9 cellular contexts compared by ENCODE assay signal in the genomic region with DNA sequence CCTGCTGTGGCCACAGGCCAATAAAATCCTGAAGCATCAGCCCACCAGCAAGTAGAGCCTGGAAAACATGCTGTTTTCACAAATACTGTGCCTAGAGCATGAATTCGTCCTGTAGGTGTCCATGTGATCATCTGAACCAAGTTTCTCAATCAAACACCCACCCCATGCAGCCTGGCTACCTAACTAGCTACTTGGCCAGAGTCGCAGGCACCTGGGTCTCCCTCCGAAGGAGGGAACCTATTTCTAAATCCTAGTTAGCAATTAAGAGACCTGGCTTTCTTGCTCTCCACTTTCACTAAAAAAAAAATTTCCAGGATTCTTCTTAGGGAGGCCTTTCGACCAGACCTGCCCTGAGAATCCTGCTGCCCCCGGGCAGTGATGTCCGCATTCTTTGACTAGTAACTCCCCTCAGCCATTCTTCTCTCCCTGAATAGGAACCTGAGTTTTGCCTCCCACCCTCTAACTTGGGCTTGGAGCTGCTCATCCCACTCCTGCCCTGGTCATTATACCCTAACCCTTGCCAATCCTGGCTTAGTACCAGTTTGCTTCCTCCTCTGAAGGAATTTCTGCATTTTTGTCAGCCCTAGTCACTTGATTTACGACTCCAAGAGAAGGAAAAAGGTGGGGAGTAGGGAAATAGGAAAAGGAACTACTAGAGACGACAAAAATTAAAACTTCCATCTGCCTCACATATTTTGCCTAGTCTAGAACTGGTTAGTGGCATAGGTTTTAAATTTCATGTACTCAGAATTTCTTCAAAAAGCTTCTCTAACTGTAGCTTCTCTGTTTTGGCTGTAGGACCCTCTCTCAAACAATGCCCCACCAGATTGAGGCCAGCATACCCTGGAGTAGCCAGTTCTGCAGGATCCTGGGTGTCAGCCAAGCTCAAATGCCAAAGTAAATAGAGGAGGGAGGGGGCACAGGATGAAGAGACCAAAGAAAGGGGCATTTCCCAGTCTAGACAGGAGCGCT. TPM values are rescaled to one million over a fixed set of nuclear protein-coding genes. Genes with fewer than 3 reads are reported as not detected.
DNase-seq lines count a peak whose midpoint lies in the region; FAIRE-seq and TF ChIP-seq lines count a peak whose summit lies in the region.
"Had no signal": no experiment of that assay in that cellular context is flagged by ENCODE, and none has a peak within 500 bp of the region (broad histone marks: within the 10 kb centered on the region; RNA-seq: fewer than 3 reads in every experiment).

No MANE protein-coding gene starts in this region.

- DNase-seq in GM12892 (ENCODE audit: insufficient read length): no peak
- peak; percentile 25 for DNase-seq in NT2/D1 (ENCODE audit: low read depth, low spot score)
- DNase-seq in foreskin melanocyte: peak; percentile 11
- DNase-seq in retinal pigment epithelial cell (ENCODE audit: low read depth): peak; percentile 30
- no peak for DNase-seq in GOT3 (lab: John Stamatoyannopoulos, UW)
- no peak for DNase-seq in activated effector memory CD4-positive, alpha-beta T cell treated with anti-CD3 and anti-CD28 coated beads, Interleukin-2, amount 50 U/mL, for 16 hours
- no peak for DNase-seq in GM23248
- DNase-seq in Kasumi-1 (lab: John Stamatoyannopoulos, UW): no peak
- DNase-seq: activated naive CD8-positive, alpha-beta T cell treated with anti-CD3 and anti-CD28 coated beads, Interleukin-2, amount 10 ng/mL, durations not matched to agents 7 days and 5 days had no signal

- H3K4me1 ChIP-seq in NT2/D1 (ENCODE audit: insufficient read depth, insufficient read length) (no peaks in the 10 kb centered on the region), GM23248 (ENCODE audit: insufficient read depth) (peaks cover 24% of the 10 kb centered on the region)

- H3K36me3 ChIP-seq in NT2/D1 (ENCODE audit: insufficient read depth, insufficient read length, low read length): no peaks in the 10 kb centered on the region
- H3K36me3 ChIP-seq in GM23248 (ENCODE audit: low read depth): no peaks in the 10 kb centered on the region

- no peak overlapping the region for H3K27ac ChIP-seq in GM23248

- H3K4me2 ChIP-seq in GM23248 (ENCODE audit: unreplicated experiment): no peak overlapping the region

- H4K20me1 ChIP-seq in GM23248 (ENCODE audit: insufficient read depth): no peaks in the 10 kb centered on the region

- H3K9me3 ChIP-seq in NT2/D1 (ENCODE audit: insufficient read depth, low read length): no peaks in the 10 kb centered on the region
- no peaks in the 10 kb centered on the region for H3K9me3 ChIP-seq in GM23248 (ENCODE audit: low read depth)

- 89 to 91% methylated on average over 9 of the region's 9 CpGs for WGBS in GM23248 (ENCODE audit: low coverage in 1 of 2, low lambda C conversion rate in 2 of 2, missing lambda C conversion rate in 2 of 2), 2 experiments

- H3K4me3 ChIP-seq in NT2/D1 (ENCODE audit: insufficient read length, low read depth) (no peak overlapping the region), retinal pigment epithelial cell (ENCODE audit: low read length) (no peak overlapping the region), GM23248 (no peak overlapping the region)

- H3K79me2 ChIP-seq in GM23248 (ENCODE audit: insufficient read depth): no peaks in the 10 kb centered on the region

- H2AFZ ChIP-seq in GM23248: no peak overlapping the region

- no peak for TF ChIP-seq POLR2A in GM12892 (IDR thresholded peaks at IDR 0.05; ENCODE audit: low read depth, low read length)

- FAIRE-seq in GM12892 (lab: Jason Lieb, UNC): peak; percentile 46

- no peak for TF ChIP-seq CTCF in retinal pigment epithelial cell (conservative IDR thresholded peaks at IDR 0.05; ENCODE audit: low read depth, low read length)

- no peak overlapping the region for H3K9ac ChIP-seq in NT2/D1 (ENCODE audit: insufficient read length, low read depth)
- H3K9ac ChIP-seq in GM23248: no peak overlapping the region

- H3K27me3 ChIP-seq in NT2/D1 (ENCODE audit: insufficient read depth, insufficient read length) (no peaks in the 10 kb centered on the region), GM23248 (replicated peaks; ENCODE audit: insufficient read depth) (no peaks in the 10 kb centered on the region)

- in situ Hi-C loops in GM23248 (cut with MboI): no loop called here

- no peaks in the 10 kb centered on the region for H3K9me2 ChIP-seq in GM23248 (ENCODE audit: insufficient read depth)

- peaks cover 8% of the 10 kb centered on the region for H3F3A ChIP-seq in GM23248 (ENCODE audit: insufficient read depth)

RNA-seq across cellular contexts. Expression of gene TANK, which starts 25.4 kb away (rescaled TPM):
- 75.2 TPM for polyA plus RNA-seq in GM12892 (2012; ENCODE audit: missing spikeins)
- 60.4 and 69.4 TPM in 2 replicates for total RNA-seq in GM23248 (2014; rRNA removed; shearing (Covaris generic))
- 84.4 and 87.1 TPM in 2 replicates for polyA plus RNA-seq in GM23248 (2016; fragmentation: Nextera tagmentation; extraction: Ambion mirVana)

Comparison
In these comparisons a context has a peak if more than half of its experiments do, and no peak if none do; other contexts are left out.
1. DNase-seq: peak in NT2/D1 (single experiment), foreskin melanocyte (single experiment) and retinal pigment epithelial cell (single experiment); none in GM12892 (single experiment), GOT3 (single experiment), activated effector memory CD4-positive, alpha-beta T cell treated with anti-CD3 and anti-CD28 coated beads, Interleukin-2, amount 50 U/mL, for 16 hours (single experiment), GM23248 (single experiment) and Kasumi-1 (0 of 2).